9 cellular contexts compared by ENCODE assay signal in the genomic region with DNA sequence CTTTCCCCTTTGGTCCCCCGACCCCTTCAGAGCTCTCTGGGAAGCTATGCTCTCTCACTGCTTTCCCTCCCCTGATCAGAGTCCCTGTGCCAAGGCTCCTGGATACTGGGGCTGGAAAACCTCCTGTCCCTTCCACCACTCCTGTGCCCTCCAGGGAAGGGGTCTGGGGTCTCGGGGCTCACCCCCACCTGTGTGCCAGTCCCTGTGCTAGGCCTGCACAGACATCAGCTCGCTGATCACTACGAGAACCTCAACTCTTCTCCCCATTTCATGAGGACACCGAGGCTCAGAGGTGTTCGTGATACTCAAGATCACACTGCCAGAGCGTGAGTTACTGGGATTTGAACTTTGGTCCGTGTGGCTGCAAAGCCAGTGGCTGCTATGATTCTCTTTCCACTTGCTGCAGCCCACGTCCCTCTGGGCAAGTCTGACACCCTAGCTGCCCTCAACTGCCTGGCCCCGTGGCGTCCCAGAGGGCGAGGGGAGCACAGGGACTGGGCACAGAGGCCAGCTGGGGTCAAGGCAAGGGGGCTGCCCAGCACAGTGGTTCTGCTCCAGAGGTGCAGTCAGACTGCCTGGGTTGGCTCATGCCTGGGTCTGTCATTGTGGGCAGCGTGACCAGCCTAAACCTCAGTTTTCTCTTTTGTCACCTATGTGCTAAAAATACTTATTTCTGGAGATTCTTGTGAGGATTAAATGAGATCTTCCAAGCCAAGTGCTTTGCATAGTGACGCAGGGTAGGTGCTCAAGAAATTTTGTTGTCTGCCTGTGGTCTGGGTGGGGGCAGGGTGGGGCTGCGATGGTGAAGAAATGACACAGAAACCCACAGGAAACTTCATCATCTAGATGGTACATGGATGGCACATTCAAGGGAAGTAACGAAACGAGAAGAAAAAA. TPM values are rescaled to one million over a fixed set of nuclear protein-coding genes. Genes with fewer than 3 reads are reported as not detected.
A peak's percentile ranks its signal among the peaks of the same experiment; 100 is the strongest.
DNase-seq lines count a peak whose midpoint lies in the region; ATAC-seq and TF ChIP-seq lines count a peak whose summit lies in the region.
"Had no signal": no experiment of that assay in that cellular context is flagged by ENCODE, and none has a peak within 500 bp of the region (broad histone marks: within the 10 kb centered on the region; RNA-seq: fewer than 3 reads in every experiment).

No MANE protein-coding gene starts in this region.

- H3K27ac ChIP-seq in KMS-11 (peak overlapping the region; percentile 42; the same call in 1 of the 2 replicates), sigmoid colon (peak overlapping the region in 1 of 4 donors; percentile 50)

- H3K36me3 ChIP-seq in KMS-11 (ENCODE audit: insufficient read depth) (no peaks in the 10 kb centered on the region), sigmoid colon (no peaks in the 10 kb centered on the region)

- H3K9ac ChIP-seq in KMS-11 = peak overlapping the region; percentile 20; the same call in 1 of the 2 replicates

- no peak for TF ChIP-seq EP300 in sigmoid colon (IDR thresholded peaks at IDR 0.05)

- TF ChIP-seq POLR2A in sigmoid colon (IDR thresholded peaks at IDR 0.05) = no peak

- peak; percentile 70 for DNase-seq in activated CD8-positive, alpha-beta memory T cell treated with anti-CD3 and anti-CD28 coated beads for 24 hours
- peak; percentile 43 for DNase-seq in Right ventricle myocardium superior
- DNase-seq in stimulated activated CD4-positive, alpha-beta T cell treated with anti-CD3 and anti-CD28 coated beads, Interleukin-4, amount 100 ng/mL, for 48 hours (ENCODE audit: low read depth in 2 of 2) = peak; percentile 60 to 67
- DNase-seq in D341Med (ENCODE audit: low spot score) = no peak
- no peak for DNase-seq in sigmoid colon
- DNase-seq in GM20000 (ENCODE audit: low spot score) = no peak
- no peak for DNase-seq in DMS 273 treated with DMSO at 0.1 percent for 48 hours (lab: John Stamatoyannopoulos, UW)
- DNase-seq: IMR-90 had no signal

- peak overlapping the region; percentile 38 for H3K4me2 ChIP-seq in KMS-11

- H3K9me3 ChIP-seq in sigmoid colon = no peaks in the 10 kb centered on the region

- no peak overlapping the region for H3K4me3 ChIP-seq in KMS-11 (IDR thresholded peaks at IDR 0.05; ENCODE audit: insufficient read depth, low read depth, low read length)
- H3K4me3 ChIP-seq in sigmoid colon = no peak overlapping the region

- intact Hi-C loops in Right ventricle myocardium superior (cut with DNase I) = no loop called here
- intact Hi-C loops in sigmoid colon (cut with DNase I) = no loop called here

- peak; percentile 19 for ATAC-seq in Right ventricle myocardium superior (ENCODE audit: poor library complexity)

- H3K27me3 ChIP-seq in KMS-11 (ENCODE audit: insufficient read depth, low read depth) = no peaks in the 10 kb centered on the region
- H3K27me3 ChIP-seq in sigmoid colon = no peaks in the 10 kb centered on the region

- peak overlapping the region; percentile 75 for H2AFZ ChIP-seq in KMS-11 (ENCODE audit: low read depth)

- WGBS in sigmoid colon, 2 donors = 81 to 84% methylated on average over 17 of the region's 17 CpGs

- peaks cover 36% of the 10 kb centered on the region for H3K4me1 ChIP-seq in KMS-11 (ENCODE audit: low read depth, poor library complexity, severe bottlenecking)
- H3K4me1 ChIP-seq in sigmoid colon = peaks cover 4 to 18% (median 16%) of the 10 kb centered on the region in 4 donors

- H3K79me2 ChIP-seq in KMS-11 (ENCODE audit: insufficient read depth, low read depth) = no peaks in the 10 kb centered on the region

- no peak for TF ChIP-seq CTCF in KMS-11 (conservative IDR thresholded peaks at IDR 0.05; ENCODE audit: low read depth, low read length)
- TF ChIP-seq CTCF in sigmoid colon (IDR thresholded peaks at IDR 0.05) = no peak
- TF ChIP-seq CTCF in GM20000 (IDR thresholded peaks at IDR 0.05; ENCODE audit: extremely low read depth, missing control alignments) = no peak

- H4K20me1 ChIP-seq in KMS-11 (ENCODE audit: insufficient read depth) = no peaks in the 10 kb centered on the region

RNA-seq across cellular contexts. Expression of a gene that starts 43.9 kb away (rescaled TPM):
- 83.8 TPM for total RNA-seq in Right ventricle myocardium superior
- total RNA-seq in sigmoid colon = 10 to 100 TPM; 16.2 to 31.1 (median 30.1) TPM
- polyA plus RNA-seq in sigmoid colon = 10 to 100 TPM; 32.4 to 57.1 (median 39.4) TPM

Comparison
In these comparisons a context has a peak if more than half of its experiments do, and no peak if none do; other contexts are left out.
1. DNase-seq: peak in activated CD8-positive, alpha-beta memory T cell treated with anti-CD3 and anti-CD28 coated beads for 24 hours (single experiment), Right ventricle myocardium superior (single experiment) and stimulated activated CD4-positive, alpha-beta T cell treated with anti-CD3 and anti-CD28 coated beads, Interleukin-4, amount 100 ng/mL, for 48 hours (2 of 2); none in D341Med (single experiment), sigmoid colon (single experiment), GM20000 (single experiment) and DMS 273 treated with DMSO at 0.1 percent for 48 hours (single experiment).